Comparison of ENCODE assay signal across 8 cellular contexts in the genomic region with DNA sequence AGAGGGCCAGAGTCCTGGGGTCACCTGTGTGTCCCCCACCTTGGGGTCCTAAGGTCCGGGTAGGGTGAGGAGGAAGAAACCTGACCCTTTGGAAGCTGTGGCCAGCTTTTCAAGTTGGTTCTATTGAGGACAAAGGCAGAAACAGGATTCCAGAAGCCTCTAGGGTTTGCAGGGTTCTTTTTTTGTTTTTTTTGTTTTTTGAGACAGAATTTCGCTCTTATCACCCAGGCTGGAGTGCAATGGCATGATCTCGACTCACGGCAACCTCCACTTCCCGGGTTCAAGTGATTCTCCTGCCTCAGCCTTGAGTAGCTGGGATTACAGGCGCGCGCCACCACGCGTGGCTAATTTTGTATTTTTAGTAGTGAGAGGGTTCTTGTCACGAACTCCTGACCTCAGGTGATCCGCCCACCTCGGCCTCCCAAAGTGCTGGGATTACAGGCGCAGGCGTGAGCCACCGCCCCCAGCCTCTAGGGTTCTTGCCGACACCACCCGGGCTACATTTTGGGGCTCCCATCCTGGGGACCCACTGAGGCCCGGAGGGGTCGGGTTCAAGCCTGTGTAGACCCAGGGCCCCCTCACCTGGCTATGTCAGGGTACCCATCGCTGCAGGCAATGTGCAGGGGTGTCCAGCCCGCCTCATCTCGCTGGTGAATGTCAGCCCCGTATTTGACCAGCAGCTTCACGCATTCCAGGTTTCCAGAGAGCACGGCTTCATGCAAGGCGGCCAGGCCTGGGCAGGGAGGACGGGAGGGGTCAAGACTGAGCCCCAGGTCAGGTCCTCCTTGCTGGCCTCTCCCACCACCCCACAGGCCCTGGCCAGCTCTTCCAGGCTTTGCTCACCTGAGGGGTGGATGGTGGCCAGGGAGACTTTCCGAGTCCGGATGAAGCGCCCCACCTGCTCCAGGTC. TPM values are rescaled to one million over a fixed set of nuclear protein-coding genes. Genes with fewer than 3 reads are reported as not detected.
A peak's percentile ranks its signal among the peaks of the same experiment; 100 is the strongest.
DNase-seq lines count a peak whose midpoint lies in the region; TF ChIP-seq lines count a peak whose summit lies in the region.

No MANE protein-coding gene starts in this region.

- H3K4me3 Mint-ChIP-seq in CD8-positive, alpha-beta memory T cell, result peak overlapping the region; percentile 68 to 87 (median 78)
- peak overlapping the region; percentile 87 for H3K4me3 Mint-ChIP-seq in endothelial cell (ENCODE audit: unreplicated experiment)

- peaks cover 0 to 10% (median 0%) of the 10 kb centered on the region in 3 donors for H3K36me3 Mint-ChIP-seq in CD8-positive, alpha-beta memory T cell
- peaks cover 9% of the 10 kb centered on the region for H3K36me3 Mint-ChIP-seq in endothelial cell (ENCODE audit: low read depth, unreplicated experiment)

- no peaks in the 10 kb centered on the region for H3K36me3 ChIP-seq in CD8-positive, alpha-beta memory T cell (ENCODE audit: insufficient read depth, low read length)
- H3K36me3 ChIP-seq in OCI-LY1 (ENCODE audit: insufficient read depth, low read length), result no peaks in the 10 kb centered on the region
- no peaks in the 10 kb centered on the region for H3K36me3 ChIP-seq in osteoblast (ENCODE audit: insufficient read depth, low read length)

- H3K4me1 ChIP-seq in CD8-positive, alpha-beta memory T cell (ENCODE audit: insufficient read depth, low read length), result peaks cover 21% of the 10 kb centered on the region
- H3K4me1 ChIP-seq in OCI-LY1 (ENCODE audit: insufficient read depth, low read length, severe bottlenecking) (peaks cover 29% of the 10 kb centered on the region), osteoblast (ENCODE audit: insufficient read depth, low read length) (peaks cover 21% of the 10 kb centered on the region)

- H3K27me3 ChIP-seq in CD8-positive, alpha-beta memory T cell (ENCODE audit: insufficient read depth, low read length, poor library complexity, severe bottlenecking), result no peaks in the 10 kb centered on the region
- H3K27me3 ChIP-seq in OCI-LY1 (ENCODE audit: insufficient read depth, low read length) (no peaks in the 10 kb centered on the region), osteoblast (ENCODE audit: insufficient read depth, low read length) (no peaks in the 10 kb centered on the region)

- peak overlapping the region; percentile 78 to 93 (median 87) for H3K27ac Mint-ChIP-seq in CD8-positive, alpha-beta memory T cell
- H3K27ac Mint-ChIP-seq in endothelial cell (ENCODE audit: unreplicated experiment), result peak overlapping the region; percentile 78

- no peaks in the 10 kb centered on the region for H3K9me2 ChIP-seq in OCI-LY1 (ENCODE audit: low read depth, low read length)

- peak overlapping the region; percentile 92 for H3K9ac ChIP-seq in OCI-LY1 (ENCODE audit: low read length)

- peak overlapping the region; percentile 72 for H3K4me3 ChIP-seq in CD8-positive, alpha-beta memory T cell (ENCODE audit: low read length)
- H3K4me3 ChIP-seq in OCI-LY1 (ENCODE audit: low read depth, low read length, poor library complexity, severe bottlenecking) (peak overlapping the region; percentile 86), osteoblast (ENCODE audit: insufficient read depth, low read length) (peak overlapping the region; percentile 84)

- H4K20me1 ChIP-seq in OCI-LY1 (ENCODE audit: insufficient read depth, low read length), result no peaks in the 10 kb centered on the region
- H4K20me1 ChIP-seq in osteoblast (ENCODE audit: insufficient read depth, low read length), result peaks cover 16% of the 10 kb centered on the region

- H3K79me2 ChIP-seq in OCI-LY1 (ENCODE audit: insufficient read depth, low read length) (no peaks in the 10 kb centered on the region), osteoblast (ENCODE audit: insufficient read depth, low read length) (peaks cover 39% of the 10 kb centered on the region)

- DNase-seq in CD8-positive, alpha-beta memory T cell, result no peak
- DNase-seq in endothelial cell (ENCODE audit: low spot score) (no peak), osteoblast (ENCODE audit: insufficient read length, low spot score, missing footprints) (no peak), EL (no peak), GOT3 (lab: John Stamatoyannopoulos, UW) (no peak), amygdala (lab: John Stamatoyannopoulos, UW) (no peak)
- no peak for DNase-seq in activated CD4-positive, alpha-beta T cell treated with anti-CD3 and anti-CD28 coated beads for 4 hours

- CTCF ChIA-PET in CD8-positive, alpha-beta memory T cell (lab: Charles Lee), result interaction anchor here (1.1 kb wide), 1 partner anchor 35 kb away, joined by 3 read pairs; no protein-coding TSS in a partner anchor

- no peaks in the 10 kb centered on the region for H3K9me3 ChIP-seq in CD8-positive, alpha-beta memory T cell (ENCODE audit: low read length)
- H3K9me3 ChIP-seq in OCI-LY1 (ENCODE audit: low read length), result no peaks in the 10 kb centered on the region
- H3K9me3 ChIP-seq in osteoblast (ENCODE audit: low read depth, low read length), result no peaks in the 10 kb centered on the region

- H2AFZ ChIP-seq in OCI-LY1 (ENCODE audit: low read length), result no peak overlapping the region
- H2AFZ ChIP-seq in osteoblast (ENCODE audit: low read length), result peak overlapping the region; percentile 65

- POLR2A ChIA-PET in CD8-positive, alpha-beta memory T cell (lab: Charles Lee), result interaction anchor here (1.1 to 1.5 kb wide), 4 partner anchors 27 to 150 kb away, joined by 3 to 7 read pairs (median 4); a partner anchor contains a TSS

- peaks cover 19 to 30% (median 21%) of the 10 kb centered on the region in 3 donors for H3K4me1 Mint-ChIP-seq in CD8-positive, alpha-beta memory T cell
- H3K4me1 Mint-ChIP-seq in endothelial cell (ENCODE audit: unreplicated experiment), result peaks cover 11% of the 10 kb centered on the region

- peak overlapping the region; percentile 88 for H3K4me2 ChIP-seq in OCI-LY1 (ENCODE audit: low read length)
- peak overlapping the region; percentile 83 for H3K4me2 ChIP-seq in osteoblast (ENCODE audit: insufficient read depth, low read length)

- TF ChIP-seq CTCF in OCI-LY1 (IDR thresholded peaks at IDR 0.05; ENCODE audit: low read length) (no peak), endothelial cell (IDR thresholded peaks at IDR 0.05; ENCODE audit: unreplicated experiment) (no peak), osteoblast (IDR thresholded peaks at IDR 0.05; ENCODE audit: extremely low read depth, low read depth, low read length) (no peak)

- H3K27ac ChIP-seq in CD8-positive, alpha-beta memory T cell (ENCODE audit: low read depth, low read length), result peak overlapping the region; percentile 84
- H3K27ac ChIP-seq in OCI-LY1 (ENCODE audit: low read depth, low read length, poor library complexity, severe bottlenecking) (no peak overlapping the region), osteoblast (ENCODE audit: low read depth, low read length) (peak overlapping the region; percentile 78)

- no peaks in the 10 kb centered on the region for H3K9me3 Mint-ChIP-seq in CD8-positive, alpha-beta memory T cell
- no peaks in the 10 kb centered on the region for H3K9me3 Mint-ChIP-seq in endothelial cell (ENCODE audit: unreplicated experiment)

- no peaks in the 10 kb centered on the region for H3F3A ChIP-seq in OCI-LY1 (ENCODE audit: insufficient read depth, low read length)

- peaks cover 0 to 4% of the 10 kb centered on the region in 2 donors for H3K27me3 Mint-ChIP-seq in CD8-positive, alpha-beta memory T cell
- H3K27me3 Mint-ChIP-seq in endothelial cell (ENCODE audit: unreplicated experiment), result peaks cover 17% of the 10 kb centered on the region

RNA-seq across cellular contexts. Expression of a gene that starts 0.7 kb away (rescaled TPM):
- not detected for total RNA-seq in CD8-positive, alpha-beta memory T cell
- polyA plus RNA-seq in CD8-positive, alpha-beta memory T cell, result not detected
- not detected for total RNA-seq in endothelial cell (ENCODE audit: unreplicated experiment)
- not detected in 2 replicates for total RNA-seq in osteoblast

RNA-seq across cellular contexts. Expression of a gene that starts 1.1 kb away (rescaled TPM):
- total RNA-seq in CD8-positive, alpha-beta memory T cell, result 10 to 100 TPM; 56.1 to 57.0 TPM
- 76.1 TPM for polyA plus RNA-seq in CD8-positive, alpha-beta memory T cell
- total RNA-seq in endothelial cell (ENCODE audit: unreplicated experiment) (190 TPM), osteoblast (136 and 163 TPM in 2 replicates)

RNA-seq across cellular contexts. Expression of a gene that starts 26.2 kb away (rescaled TPM):
- total RNA-seq in CD8-positive, alpha-beta memory T cell, result 100 to 1,000 TPM; 463 to 482 TPM
- polyA plus RNA-seq in CD8-positive, alpha-beta memory T cell, result 342 TPM
- total RNA-seq in endothelial cell (ENCODE audit: unreplicated experiment) (678 TPM), osteoblast (1,119 and 1,240 TPM in 2 replicates)

RNA-seq across cellular contexts. Expression of a gene that starts 30.2 kb away (rescaled TPM):
- not detected for total RNA-seq in CD8-positive, alpha-beta memory T cell
- polyA plus RNA-seq in CD8-positive, alpha-beta memory T cell, result not detected
- total RNA-seq in endothelial cell (ENCODE audit: unreplicated experiment), result not detected
- under 0.01 TPM in 1 of 2 replicates, not detected in the other for total RNA-seq in osteoblast

RNA-seq across cellular contexts. Expression of a gene that starts 37.0 kb away (rescaled TPM):
- 100 to 1,000 TPM; 662 to 677 TPM for total RNA-seq in CD8-positive, alpha-beta memory T cell
- 237 TPM for polyA plus RNA-seq in CD8-positive, alpha-beta memory T cell
- total RNA-seq in endothelial cell (ENCODE audit: unreplicated experiment) (443 TPM), osteoblast (120 and 133 TPM in 2 replicates)
